24 cellular contexts compared by ENCODE assay signal in the genomic region with DNA sequence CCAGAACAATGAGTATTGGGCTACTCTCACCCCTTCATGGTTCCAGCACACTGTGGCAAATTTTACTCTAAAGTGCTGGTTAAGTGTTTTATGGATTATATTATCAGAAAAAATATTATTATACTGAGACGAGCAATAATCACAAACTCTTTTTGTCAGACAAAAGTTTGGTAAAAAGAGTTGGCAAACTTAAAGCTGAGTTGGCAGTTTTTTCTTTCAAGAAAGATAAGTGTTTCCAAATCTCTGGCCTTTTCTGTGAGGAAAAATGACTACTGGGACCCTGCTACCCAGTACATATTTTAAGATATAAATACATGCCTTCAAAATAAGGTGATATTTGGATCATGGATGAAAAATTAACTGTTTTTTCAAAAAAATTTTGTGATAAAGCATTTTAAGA.
"Had no signal": no experiment of that assay in that cellular context is flagged by ENCODE, and none has a peak within 500 bp of the region (broad histone marks: within the 10 kb centered on the region; RNA-seq: fewer than 3 reads in every experiment).

No MANE protein-coding gene starts in this region.

- DNase-seq: dermis blood vessel endothelial cell; dorsolateral prefrontal cortex; effector CD4-positive, alpha-beta T cell; effector memory CD4-positive, alpha-beta T cell; foreskin keratinocyte; heart left ventricle; hypothalamus; immature natural killer cell; islet precursor cell; kidney; kidney glomerular epithelial cell; left colon; left ventricle myocardium superior; lower lobe of right lung; mesenchymal stem cell; mucosa of descending colon; naive B cell had no signal

- H3K27me3 ChIP-seq: esophagus muscularis mucosa, foreskin keratinocyte, gastroesophageal sphincter, heart left ventricle, hepatocyte had no signal

- H3K79me2 ChIP-seq: hepatocyte had no signal

- FAIRE-seq: colon, endothelial cell of umbilical vein, kidney had no signal

- H3K27ac ChIP-seq: coronary artery, dorsolateral prefrontal cortex, esophagus muscularis mucosa, foreskin keratinocyte, gastroesophageal sphincter, heart left ventricle, hepatocyte, lower lobe of right lung had no signal

- H3K9me3 ChIP-seq: esophagus muscularis mucosa, gastroesophageal sphincter, heart left ventricle, lower lobe of right lung, mucosa of descending colon had no signal

- H2AFZ ChIP-seq: hepatocyte had no signal

- H3K4me2 ChIP-seq: hepatocyte had no signal

- H3K36me3 ChIP-seq: esophagus muscularis mucosa, gastroesophageal sphincter, heart left ventricle, lower lobe of right lung had no signal

- ATAC-seq: foreskin keratinocyte, gastroesophageal sphincter, heart left ventricle, left colon, left lobe of liver, left ventricle myocardium superior, lower lobe of right lung, mucosa of descending colon had no signal

- H3K4me1 ChIP-seq: esophagus muscularis mucosa, foreskin keratinocyte, gastroesophageal sphincter, heart left ventricle, lower lobe of right lung had no signal

- H3K4me3 ChIP-seq: coronary artery, dorsolateral prefrontal cortex, esophagus muscularis mucosa, gastroesophageal sphincter, heart left ventricle, hepatocyte, lower lobe of right lung, mucosa of descending colon had no signal
